Comparison of ENCODE assay signal across 2 cellular contexts in genomic region chrX:117839544-117839943, GRCh38.
TF ChIP-seq lines count a peak whose summit lies in the region.

No MANE protein-coding gene starts in this region.

TF ChIP-seq in SK-N-SH, 30 proteins besides CTCF, POLR2A, EP300 and RAD21:
- no peak for TF ChIP-seq POLR2AphosphoS5 (IDR thresholded peaks at IDR 0.05; ENCODE audit: low read depth, low read length)
- no peak for TF ChIP-seq IRF3 (IDR thresholded peaks at IDR 0.05; ENCODE audit: low read depth, low read length)
- TF ChIP-seq TEAD4 (IDR thresholded peaks at IDR 0.05; ENCODE audit: borderline replicate concordance, insufficient read depth): no peak
- no peak for TF ChIP-seq MEF2A (IDR thresholded peaks at IDR 0.05; ENCODE audit: borderline replicate concordance, low read depth)
- TF ChIP-seq JUND (IDR thresholded peaks at IDR 0.05): no peak
- TF ChIP-seq ZBTB33 (IDR thresholded peaks at IDR 0.05; ENCODE audit: borderline replicate concordance, low read depth): no peak
- no peak for TF ChIP-seq USF1 (IDR thresholded peaks at IDR 0.05; ENCODE audit: borderline replicate concordance, low read depth)
- TF ChIP-seq EZH2phosphoT487 (IDR thresholded peaks at IDR 0.05; ENCODE audit: borderline replicate concordance, low read depth): no peak
- TF ChIP-seq YY1 (IDR thresholded peaks at IDR 0.05; ENCODE audit: low read depth): no peak
- TF ChIP-seq NRF1 (IDR thresholded peaks at IDR 0.05; ENCODE audit: low read depth, low read length): no peak
- no peak for TF ChIP-seq REST (IDR thresholded peaks at IDR 0.05; ENCODE audit: low read depth, low read length)
- no peak for TF ChIP-seq FOXJ3 (CRISPR knock-in tag; IDR thresholded peaks at IDR 0.05)
- no peak for TF ChIP-seq PBX3 (IDR thresholded peaks at IDR 0.05)
- no peak for TF ChIP-seq SIN3A (IDR thresholded peaks at IDR 0.05; ENCODE audit: borderline replicate concordance, low read depth, low read length)
- no peak for TF ChIP-seq FOXM1 (IDR thresholded peaks at IDR 0.05; ENCODE audit: low read depth)
- no peak for TF ChIP-seq RXRA (IDR thresholded peaks at IDR 0.05; ENCODE audit: borderline replicate concordance, low read depth)
- no peak for TF ChIP-seq GABPA (IDR thresholded peaks at IDR 0.05; ENCODE audit: low read depth)

TF ChIP-seq in SK-N-SH treated with all-trans-retinoic acid at 6 μM for 48 hours, 23 proteins besides CTCF, POLR2A, EP300 and RAD21:
- TF ChIP-seq CSRNP3 (CRISPR knock-in tag; IDR thresholded peaks at IDR 0.05) (no peak), TSHZ2 (CRISPR knock-in tag; IDR thresholded peaks at IDR 0.05) (no peak), ARNTL (CRISPR knock-in tag; IDR thresholded peaks at IDR 0.05; ENCODE audit: borderline replicate concordance, low read depth) (no peak), ZNF8 (CRISPR knock-in tag; IDR thresholded peaks at IDR 0.05) (no peak), BACH2 (CRISPR knock-in tag; IDR thresholded peaks at IDR 0.05; ENCODE audit: borderline replicate concordance) (no peak), ZNF70 (CRISPR knock-in tag; IDR thresholded peaks at IDR 0.05) (no peak), SNAI2 (CRISPR knock-in tag; IDR thresholded peaks at IDR 0.05) (no peak), CREB5 (CRISPR knock-in tag; IDR thresholded peaks at IDR 0.05; ENCODE audit: low read depth) (no peak), ZFP30 (CRISPR knock-in tag; IDR thresholded peaks at IDR 0.05) (no peak), OSR1 (CRISPR knock-in tag; IDR thresholded peaks at IDR 0.05) (no peak), RARB (CRISPR knock-in tag; IDR thresholded peaks at IDR 0.05) (no peak), GLIS3 (CRISPR knock-in tag; IDR thresholded peaks at IDR 0.05) (no peak), TOX (CRISPR knock-in tag; IDR thresholded peaks at IDR 0.05; ENCODE audit: borderline replicate concordance) (no peak), ZC3H10 (CRISPR knock-in tag; IDR thresholded peaks at IDR 0.05) (no peak), POU6F1 (CRISPR knock-in tag; IDR thresholded peaks at IDR 0.05; ENCODE audit: borderline replicate concordance, low read depth) (no peak), TCF4 (CRISPR knock-in tag; IDR thresholded peaks at IDR 0.05; ENCODE audit: borderline replicate concordance) (no peak), ISL1 (CRISPR knock-in tag; IDR thresholded peaks at IDR 0.05) (no peak), ZNF565 (CRISPR knock-in tag; conservative IDR thresholded peaks at IDR 0.05; ENCODE audit: low read depth) (no peak), ESRRG (CRISPR knock-in tag; IDR thresholded peaks at IDR 0.05) (no peak)
